8 cellular contexts compared by ENCODE assay signal in the genomic region with DNA sequence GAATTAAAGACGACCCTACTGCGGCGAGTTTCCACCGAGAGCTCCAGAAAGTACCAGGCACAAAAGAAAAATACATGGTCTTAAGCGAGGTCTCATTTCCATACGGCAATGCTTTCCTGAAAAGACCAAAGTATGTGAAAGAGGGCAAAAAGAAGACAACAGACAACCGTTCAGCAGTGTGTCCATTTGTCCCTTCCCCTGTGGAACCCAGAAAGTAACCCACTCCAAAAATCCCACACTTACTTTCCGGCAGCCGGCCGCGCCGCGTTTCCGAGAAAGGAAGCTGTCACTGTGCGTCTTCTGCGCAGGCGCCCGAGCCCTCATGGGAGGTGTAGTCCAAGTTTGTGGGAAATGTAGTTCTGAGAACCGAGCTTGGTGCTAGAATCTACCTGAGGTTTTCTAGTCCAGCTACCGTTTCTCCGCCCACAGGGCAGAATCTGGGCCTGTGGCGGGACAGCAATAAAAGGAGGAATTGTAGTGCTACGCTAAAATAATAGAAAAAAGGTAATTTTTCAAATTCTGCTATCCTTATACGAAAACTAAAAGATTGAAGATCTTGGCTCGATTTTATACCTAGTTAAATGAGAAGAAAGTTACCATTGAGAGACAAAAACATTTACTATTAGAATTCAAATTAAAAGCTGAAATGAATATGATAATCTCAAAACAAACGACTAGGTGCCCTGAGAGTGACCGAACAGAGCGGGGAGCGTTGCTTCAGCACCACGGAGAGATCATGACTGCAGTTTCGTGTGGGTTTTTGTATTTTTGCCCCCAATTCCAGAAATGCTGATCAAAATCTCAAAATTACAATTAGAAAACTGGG. TPM values are rescaled to one million over a fixed set of nuclear protein-coding genes. Genes with fewer than 3 reads are reported as not detected.
DNase-seq lines count a peak whose midpoint lies in the region; ATAC-seq and TF ChIP-seq lines count a peak whose summit lies in the region.

Gene PUS3, minus strand, starts transcription at position 280 of the 826 bp plus-strand sequence. CDS start 6,922 bp downstream, outside the sequence.

- peaks cover 15% of the 10 kb centered on the region for H3K27me3 ChIP-seq in kidney epithelial cell (ENCODE audit: control insufficient read depth, insufficient read depth, low read length)

- no peaks in the 10 kb centered on the region for H3K9me3 Mint-ChIP-seq in chondrocyte (ENCODE audit: low read depth)

- peaks cover 5% of the 10 kb centered on the region for H3K36me3 Mint-ChIP-seq in chondrocyte (ENCODE audit: low read depth)

- peaks cover 21% of the 10 kb centered on the region for H3K4me1 Mint-ChIP-seq in chondrocyte (ENCODE audit: low read depth)

- peak; percentile 9 for TF ChIP-seq CTCF in chondrocyte (IDR thresholded peaks at IDR 0.05)
- no peak for TF ChIP-seq CTCF in kidney epithelial cell (IDR thresholded peaks at IDR 0.05; ENCODE audit: insufficient read depth, low read length, poor library complexity, severe bottlenecking)

- TF ChIP-seq POLR2A in GM19193 (IDR thresholded peaks at IDR 0.05; ENCODE audit: extremely low read depth, insufficient read depth, insufficient read length), result peak; percentile 80

- H3K4me3 ChIP-seq in kidney epithelial cell (ENCODE audit: low read depth, low read length), result peak within 1 kb of the TSS; percentile 64

- peak within 1 kb of the TSS; percentile 96 for H3K4me3 Mint-ChIP-seq in chondrocyte (ENCODE audit: unreplicated experiment)

- peak within 1 kb of the TSS; percentile 93 for H3K27ac Mint-ChIP-seq in chondrocyte (ENCODE audit: unreplicated experiment)

- DNase-seq in Ammon's horn (ENCODE audit: low spot score) (peak; percentile 92), NCI-H510A (lab: John Stamatoyannopoulos, UW) (peak; percentile 86), chondrocyte (ENCODE audit: low spot score) (peak; percentile 96), kidney epithelial cell (ENCODE audit: low read depth) (peak; percentile 31)
- DNase-seq in activated CD4-positive, alpha-beta T cell treated with anti-CD3 and anti-CD28 coated beads for 24 hours (ENCODE audit: low read depth in 2 of 2), result peak; percentile 76 to 81
- DNase-seq in stimulated activated CD4-positive, alpha-beta T cell treated with anti-CD3 and anti-CD28 coated beads, Interleukin-15, amount 100 ng/mL, for 48 hours (ENCODE audit: low read depth in 2 of 2), result peak; percentile 74 to 87

- H3K27me3 Mint-ChIP-seq in chondrocyte (ENCODE audit: low read depth), result peaks cover 31% of the 10 kb centered on the region

- ATAC-seq in HG03432 (IDR thresholded peaks at IDR 0.05; ENCODE audit: unreplicated experiment), result peak; percentile 97

- H3K36me3 ChIP-seq in kidney epithelial cell (ENCODE audit: control insufficient read depth, insufficient read depth, low read length), result no peaks in the 10 kb centered on the region

RNA-seq across cellular contexts. Expression of gene PUS3, which starts in this region (rescaled TPM):
- total RNA-seq in chondrocyte (7.7 to 10.0 TPM (median 8.4 TPM) in 3 replicates), kidney epithelial cell (15.1 and 17.6 TPM in 2 replicates)

Comparison
In these comparisons a context has a peak if more than half of its experiments do, and no peak if none do; other contexts are left out.
1. Peak in every context shown above with its lines: DNase-seq, ATAC-seq and H3K4me3 ChIP-seq.
2. DNase-seq: peak in every context shown above with its lines; median percentile 96 in chondrocyte; 92 in Ammon's horn; 86 in NCI-H510A; 80 in stimulated activated CD4-positive, alpha-beta T cell treated with anti-CD3 and anti-CD28 coated beads, Interleukin-15, amount 100 ng/mL, for 48 hours; 78 in activated CD4-positive, alpha-beta T cell treated with anti-CD3 and anti-CD28 coated beads for 24 hours; 31 in kidney epithelial cell.